ENCODE assay signal across 1 cellular context in genomic region chr15:42665827-42666226, GRCh38.
TF ChIP-seq lines count a peak whose summit lies in the region.

No MANE protein-coding gene starts in this region.

TF ChIP-seq in GM23338, 12 proteins besides CTCF, POLR2A, EP300 and RAD21 (continued from another document):
- TF ChIP-seq ZNF462 (CRISPR knock-in tag; IDR thresholded peaks at IDR 0.05) (no peak), CREB1 (CRISPR knock-in tag; IDR thresholded peaks at IDR 0.05; ENCODE audit: low read depth) (no peak), ZNF331 (CRISPR knock-in tag; IDR thresholded peaks at IDR 0.05; ENCODE audit: low read depth) (no peak), ETS1 (IDR thresholded peaks at IDR 0.05) (no peak), REST (IDR thresholded peaks at IDR 0.05; ENCODE audit: unreplicated experiment) (no peak)
